8 cellular contexts compared by ENCODE assay signal in the genomic region with DNA sequence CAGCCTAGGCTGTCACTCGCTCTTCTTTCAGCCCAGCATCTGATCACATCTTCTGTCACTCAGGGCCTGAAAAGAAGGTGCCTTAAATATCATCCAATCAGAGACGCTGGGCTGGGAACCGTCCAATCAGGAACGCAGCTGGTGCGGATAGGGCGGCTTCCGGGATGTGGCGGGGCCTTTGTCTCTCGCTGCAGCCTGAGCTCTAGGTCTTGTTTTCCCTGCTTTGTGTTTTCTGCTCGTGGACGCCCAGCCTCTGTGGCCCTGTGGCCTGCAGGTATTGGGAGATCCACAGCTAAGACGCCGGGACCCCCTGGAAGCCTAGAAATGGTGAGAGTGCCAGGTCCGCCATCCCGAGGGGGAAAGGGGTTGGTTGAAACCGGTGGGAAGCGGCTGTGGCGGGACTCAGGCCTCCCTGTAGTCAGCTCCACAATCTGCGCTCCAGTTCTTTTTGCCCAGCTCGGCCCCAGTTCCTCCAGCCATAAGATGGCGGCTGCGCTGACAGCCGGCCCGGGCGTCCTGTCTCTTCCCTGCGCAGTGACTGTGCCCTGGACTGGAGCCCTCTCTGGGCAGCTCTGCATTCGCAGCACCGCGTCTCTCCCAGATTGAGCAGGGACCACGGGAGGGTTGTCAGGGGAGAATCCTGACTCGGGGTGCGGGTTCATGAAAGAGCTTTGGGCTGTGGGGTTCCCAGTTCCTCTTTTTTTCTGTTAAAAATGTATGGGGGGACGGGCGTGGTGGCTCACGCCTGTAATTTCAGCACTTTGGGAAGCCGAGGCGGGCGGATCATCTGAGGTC. TPM values are rescaled to one million over a fixed set of nuclear protein-coding genes. Genes with fewer than 3 reads are reported as not detected.
DNase-seq lines count a peak whose midpoint lies in the region; ATAC-seq and TF ChIP-seq lines count a peak whose summit lies in the region.

A gene (plus strand): TSS at position 175 of the 795 bp plus-strand sequence. CDS start 150 bp downstream, at position 325.

- H3K4me3 ChIP-seq in BLaER1 treated with 17β-estradiol and CSF1 and Interleukin-3, amounts not matched to agents 10 nM and 100 nM = peak within 1 kb of the TSS; percentile 66 to 86 (median 76)
- peak within 1 kb of the TSS; percentile 77 for H3K4me3 ChIP-seq in OCI-LY3 (ENCODE audit: low read length)
- peak within 1 kb of the TSS; percentile 84 for H3K4me3 ChIP-seq in epithelial cell of proximal tubule (ENCODE audit: low read depth, low read length)

- H3K4me1 ChIP-seq in BLaER1 treated with 17β-estradiol and CSF1 and Interleukin-3, amounts not matched to agents 10 nM and 100 nM = peaks cover 6 to 18% (median 15%) of the 10 kb centered on the region in 10 experiments; a peak in 17 of 20 replicates
- H3K4me1 ChIP-seq in OCI-LY3 (ENCODE audit: low read length) = peaks cover 3% of the 10 kb centered on the region; the same call in 1 of the 2 replicates

- H3K27ac ChIP-seq in BLaER1 treated with 17β-estradiol and CSF1 and Interleukin-3, amounts not matched to agents 10 nM and 100 nM = peak within 1 kb of the TSS; percentile 89 to 99 (median 95)
- H3K27ac ChIP-seq in OCI-LY3 (ENCODE audit: low read length) = peak within 1 kb of the TSS; percentile 81

- DNase-seq in activated T-cell treated with anti-CD3 and anti-CD28 coated beads for 48 hours (ENCODE audit: low read depth) = peak; percentile 80
- peak; percentile 65 for DNase-seq in epithelial cell of proximal tubule (ENCODE audit: low read depth)
- peak; percentile 94 for DNase-seq in mucosa of gallbladder (ENCODE audit: low spot score)
- peak; percentile 77 for DNase-seq in stimulated activated CD8-positive, alpha-beta memory T cell treated with anti-CD3 and anti-CD28 coated beads, Interleukin-4, amount 100 ng/mL, for 24 hours (ENCODE audit: low read depth)

- no peaks in the 10 kb centered on the region for H4K20me1 ChIP-seq in BLaER1 treated with 17β-estradiol and CSF1 and Interleukin-3, amounts not matched to agents 10 nM and 100 nM
- H4K20me1 ChIP-seq in OCI-LY3 (ENCODE audit: insufficient read depth, low read length) = no peaks in the 10 kb centered on the region

- peak within 1 kb of the TSS; percentile 69 for H2AFZ ChIP-seq in OCI-LY3 (ENCODE audit: low read depth, low read length)

- ATAC-seq in GM19351 (IDR thresholded peaks at IDR 0.05; ENCODE audit: unreplicated experiment) (peak; percentile 96), HG03521 (IDR thresholded peaks at IDR 0.05; ENCODE audit: unreplicated experiment) (peak; percentile 95)

- no peaks in the 10 kb centered on the region for H3K27me3 ChIP-seq in BLaER1 treated with 17β-estradiol and CSF1 and Interleukin-3, amounts not matched to agents 10 nM and 100 nM
- no peaks in the 10 kb centered on the region for H3K27me3 ChIP-seq in OCI-LY3 (ENCODE audit: low read depth, low read length)

- H3K9ac ChIP-seq in BLaER1 treated with 17β-estradiol and CSF1 and Interleukin-3, amounts not matched to agents 10 nM and 100 nM = peak within 1 kb of the TSS; percentile 88 to 99 (median 96)
- peak within 1 kb of the TSS; percentile 75 for H3K9ac ChIP-seq in OCI-LY3 (ENCODE audit: low read length)

- peaks cover 13 to 39% (median 35%) of the 10 kb centered on the region in 11 experiments for H3K36me3 ChIP-seq in BLaER1 treated with 17β-estradiol and CSF1 and Interleukin-3, amounts not matched to agents 10 nM and 100 nM
- H3K36me3 ChIP-seq in OCI-LY3 (replicated peaks; ENCODE audit: low read depth, low read length) = peaks cover 39% of the 10 kb centered on the region

- TF ChIP-seq CTCF in OCI-LY3 (IDR thresholded peaks at IDR 0.05; ENCODE audit: low read depth, low read length) = no peak
- TF ChIP-seq CTCF in epithelial cell of proximal tubule (conservative IDR thresholded peaks at IDR 0.05; ENCODE audit: low read depth, low read length) = no peak

- H3K9me3 ChIP-seq in BLaER1 treated with 17β-estradiol and CSF1 and Interleukin-3, amounts not matched to agents 10 nM and 100 nM (replicated peaks in 1 of 11) = peaks cover 46 to 66% (median 58%) of the 10 kb centered on the region in 11 experiments
- H3K9me3 ChIP-seq in OCI-LY3 (ENCODE audit: insufficient read depth, low read length) = peaks cover 8% of the 10 kb centered on the region; the same call in 1 of the 2 replicates

- peak within 1 kb of the TSS; percentile 70 to 82 (median 78) for H3K4me2 ChIP-seq in BLaER1 treated with 17β-estradiol and CSF1 and Interleukin-3, amounts not matched to agents 10 nM and 100 nM
- H3K4me2 ChIP-seq in OCI-LY3 (ENCODE audit: low read length) = peak within 1 kb of the TSS; percentile 43

- H3K79me2 ChIP-seq in OCI-LY3 (ENCODE audit: low read length) = peaks cover 49% of the 10 kb centered on the region

RNA-seq across cellular contexts. Expression of the gene that starts here (rescaled TPM):
- total RNA-seq in epithelial cell of proximal tubule = 11.4 and 12.1 TPM in 2 replicates
- total RNA-seq in mucosa of gallbladder = 5.5 TPM

Comparison
In these comparisons a context has a peak if more than half of its experiments do, and no peak if none do; other contexts are left out.
1. Peak in every context shown above with its lines: DNase-seq, ATAC-seq, H3K4me3 ChIP-seq and H3K27ac ChIP-seq.